16 cellular contexts compared by ENCODE assay signal in the genomic region with DNA sequence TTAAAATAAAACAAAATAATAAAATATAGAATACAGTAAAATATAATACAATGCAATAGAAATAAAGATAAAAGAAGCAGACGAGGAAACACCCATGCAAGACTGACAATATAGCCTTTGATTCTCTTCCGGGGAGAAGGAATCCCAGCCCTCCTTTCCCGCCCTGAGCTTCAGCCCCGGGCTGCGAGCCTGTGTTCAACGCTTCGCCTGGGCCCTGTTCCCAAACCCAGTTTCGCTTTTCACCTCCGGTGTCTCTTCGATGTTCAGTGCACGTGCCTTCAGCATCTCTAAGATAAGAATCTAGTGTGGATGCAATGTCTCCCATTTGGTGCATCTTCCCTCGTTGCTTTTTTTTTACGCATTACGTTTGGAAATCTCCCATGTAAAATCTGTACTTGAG. TPM values are rescaled to one million over a fixed set of nuclear protein-coding genes. Genes with fewer than 3 reads are reported as not detected.
A peak's percentile ranks its signal among the peaks of the same experiment; 100 is the strongest.
DNase-seq lines count a peak whose midpoint lies in the region; ATAC-seq and TF ChIP-seq lines count a peak whose summit lies in the region.
"Had no signal": no experiment of that assay in that cellular context is flagged by ENCODE, and none has a peak within 500 bp of the region (broad histone marks: within the 10 kb centered on the region; RNA-seq: fewer than 3 reads in every experiment).

No MANE protein-coding gene starts in this region.

- DNase-seq in Caco-2 (no peak), SJSA1 (ENCODE audit: low read depth in 1 of 2, low spot score in 2 of 2) (no peak), fibroblast of the aortic adventitia (ENCODE audit: low read depth) (no peak), sciatic nerve (ENCODE audit: low spot score) (no peak), T-helper 1 cell (no peak)
- no peak for DNase-seq in activated T-cell treated with anti-CD3 and anti-CD28 coated beads, Interleukin-2, amount 50 U/mL, for 24 hours
- DNase-seq in effector CD8-positive, alpha-beta T cell (lab: John Stamatoyannopoulos, UW) = no peak
- DNase-seq: activated CD4-positive, alpha-beta T cell treated with anti-CD3 and anti-CD28 coated beads, Interleukin-2, amount 50 U/mL, for 4 hours; NCI-H1694 treated with DMSO at 0.1 percent for 48 hours; NCI-H510A had no signal

- H3K9me3 ChIP-seq in Caco-2 = no peaks in the 10 kb centered on the region
- H3K9me3 ChIP-seq in SJSA1 (replicated peaks) = no peaks in the 10 kb centered on the region
- H3K9me3 ChIP-seq: pancreas had no signal

- no peak overlapping the region for H3K27ac ChIP-seq in SJSA1
- H3K27ac ChIP-seq: coronary artery had no signal

- POLR2A ChIA-PET in Caco-2 (lab: Charles Lee) = no interaction called here

- peak; percentile 23 for ATAC-seq in sciatic nerve

- peaks cover 10% of the 10 kb centered on the region for H3K4me1 ChIP-seq in Caco-2
- H3K4me1 ChIP-seq in SJSA1 (replicated peaks) = peaks cover 27% of the 10 kb centered on the region

- no TSS peak for BruUV-seq in Caco-2 (replicated peaks; lab: Mats Ljungman, UMichigan)

- H3K27ac Mint-ChIP-seq in Caco-2 (ENCODE audit: unreplicated experiment) = no peak overlapping the region
- H3K27ac Mint-ChIP-seq in activated T-cell treated with anti-CD3 and anti-CD28 coated beads, Interleukin-2, amount 50 U/mL, for 24 hours = no peak overlapping the region

- no peaks in the 10 kb centered on the region for H3K9me3 Mint-ChIP-seq in Caco-2 (ENCODE audit: unreplicated experiment)
- no peaks in the 10 kb centered on the region for H3K9me3 Mint-ChIP-seq in activated T-cell treated with anti-CD3 and anti-CD28 coated beads, Interleukin-2, amount 50 U/mL, for 24 hours

- H3K4me1 Mint-ChIP-seq in Caco-2 (ENCODE audit: low read depth, unreplicated experiment) = no peaks in the 10 kb centered on the region
- peaks cover 14% of the 10 kb centered on the region for H3K4me1 Mint-ChIP-seq in activated T-cell treated with anti-CD3 and anti-CD28 coated beads, Interleukin-2, amount 50 U/mL, for 24 hours (ENCODE audit: low read depth)

- no peaks in the 10 kb centered on the region for H3K27me3 Mint-ChIP-seq in Caco-2 (ENCODE audit: insufficient read depth, unreplicated experiment)
- peaks cover 42% of the 10 kb centered on the region for H3K27me3 Mint-ChIP-seq in activated T-cell treated with anti-CD3 and anti-CD28 coated beads, Interleukin-2, amount 50 U/mL, for 24 hours

- peak overlapping the region; percentile 60 for H3K4me3 Mint-ChIP-seq in Caco-2 (ENCODE audit: unreplicated experiment)
- H3K4me3 Mint-ChIP-seq in activated T-cell treated with anti-CD3 and anti-CD28 coated beads, Interleukin-2, amount 50 U/mL, for 24 hours = no peak overlapping the region

- intact Hi-C loops in Caco-2 (cut with micrococcal nuclease; ENCODE audit: unreplicated experiment) = no loop called here
- intact Hi-C loops in sciatic nerve (cut with DNase I) = no loop called here

- no peaks in the 10 kb centered on the region for H3K36me3 Mint-ChIP-seq in Caco-2 (ENCODE audit: insufficient read depth, unreplicated experiment)
- no peaks in the 10 kb centered on the region for H3K36me3 Mint-ChIP-seq in activated T-cell treated with anti-CD3 and anti-CD28 coated beads, Interleukin-2, amount 50 U/mL, for 24 hours (ENCODE audit: low read depth)

- H3K36me3 ChIP-seq in Caco-2 (ENCODE audit: control insufficient read depth, insufficient read depth, low read length) = no peaks in the 10 kb centered on the region
- H3K36me3 ChIP-seq in SJSA1 = no peaks in the 10 kb centered on the region
- H3K36me3 ChIP-seq: pancreas had no signal

- TF ChIP-seq CTCF in Caco-2 (IDR thresholded peaks at IDR 0.05; ENCODE audit: insufficient read depth in 1 of 2, low read depth in 1 of 2, low read length in 1 of 2, severe bottlenecking in 1 of 2, unreplicated experiment in 1 of 2) (no peak), fibroblast of the aortic adventitia (IDR thresholded peaks at IDR 0.05; ENCODE audit: insufficient read depth, low read length) (no peak)

- CTCF ChIA-PET in Caco-2 (lab: Charles Lee) = no interaction called here

- H3K27me3 ChIP-seq in Caco-2 (replicated peaks; ENCODE audit: control insufficient read depth, insufficient read depth, low read length) (no peaks in the 10 kb centered on the region), SJSA1 (replicated peaks) (no peaks in the 10 kb centered on the region)
- H3K27me3 ChIP-seq: pancreas had no signal

- peak overlapping the region; percentile 22 for H3K4me3 ChIP-seq in Caco-2 (ENCODE audit: low read depth, low read length)
- peak overlapping the region; percentile 25 for H3K4me3 ChIP-seq in SJSA1
- peak overlapping the region; percentile 17 for H3K4me3 ChIP-seq in fibroblast of the aortic adventitia (ENCODE audit: low read depth, low read length)

RNA-seq across cellular contexts. Expression of gene ARSD, which starts 38.4 kb away (rescaled TPM):
- total RNA-seq in Caco-2 (2022) = 5.8 TPM in 2 replicates
- 7.7 and 14.7 TPM in 2 replicates for total RNA-seq in SJSA1 (2014; rRNA removed; shearing (Covaris generic))
- total RNA-seq in fibroblast of the aortic adventitia (ENCODE audit: low replicate concordance) = 6.5 and 12.0 TPM in 2 replicates
- total RNA-seq in sciatic nerve = 20.1 TPM

RNA-seq across cellular contexts. Expression of gene ARSH, which starts 38.8 kb away (rescaled TPM):
- not detected in 2 replicates for total RNA-seq in Caco-2 (2022)
- not detected in 2 replicates for total RNA-seq in SJSA1 (2014; rRNA removed; shearing (Covaris generic))
- total RNA-seq in fibroblast of the aortic adventitia (ENCODE audit: low replicate concordance) = not detected in 2 replicates
- total RNA-seq in sciatic nerve = not detected
- total RNA-seq: Daoy, epithelial cell of proximal tubule, kidney epithelial cell, SK-MEL-5 had no signal
